In the genomic region with DNA sequence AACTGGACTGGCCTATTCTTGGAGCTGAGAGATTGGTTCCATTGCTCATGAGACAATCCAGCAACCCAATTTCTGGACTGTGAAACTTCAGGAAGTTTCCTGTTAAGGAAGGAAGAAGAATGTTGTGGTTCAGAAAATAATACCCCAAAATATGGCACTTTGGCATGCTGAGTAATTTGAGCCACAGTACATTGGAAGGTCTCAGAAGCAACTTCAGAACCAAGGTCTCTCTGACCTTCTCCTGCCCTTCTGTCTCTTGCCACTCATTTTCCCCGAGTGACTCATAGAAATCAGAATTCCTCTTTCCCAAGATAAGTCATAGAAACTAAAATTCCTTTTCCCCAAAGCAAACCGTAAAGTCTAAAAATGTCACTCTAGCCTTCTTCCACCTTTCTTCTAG, we compare ENCODE assay signal across 27 cellular contexts.
"Had no signal": no experiment of that assay in that cellular context is flagged by ENCODE, and none has a peak within 500 bp of the region (broad histone marks: within the 10 kb centered on the region; RNA-seq: fewer than 3 reads in every experiment).

No MANE protein-coding gene starts in this region.

- H3K9me3 ChIP-seq: body of pancreas, esophagus muscularis mucosa, gastrocnemius medialis had no signal

- H3K36me3 ChIP-seq: esophagus muscularis mucosa, gastrocnemius medialis had no signal

- H3K4me3 ChIP-seq: body of pancreas, esophagus muscularis mucosa, gastrocnemius medialis had no signal

- H3K4me1 ChIP-seq: body of pancreas, esophagus muscularis mucosa, foreskin keratinocyte, gastrocnemius medialis had no signal

- DNase-seq: activated CD4-positive, alpha-beta memory T cell treated with anti-CD3 and anti-CD28 coated beads, Interleukin-2, amount 10 ng/mL, durations not matched to agents 7 days and 5 days; activated CD4-positive, alpha-beta T cell treated with anti-CD3 and anti-CD28 coated beads for 1 hour; activated CD4-positive, alpha-beta T cell treated with anti-CD3 and anti-CD28 coated beads for 4 hours; activated CD4-positive, alpha-beta T cell treated with anti-CD3 and anti-CD28 coated beads, Interleukin-2, amount 10 ng/mL, durations not matched to agents 7 days and 5 days; activated CD4-positive, alpha-beta T cell treated with anti-CD3 and anti-CD28 coated beads, Interleukin-2, amount 50 U/mL, for 4 hours; activated CD8-positive, alpha-beta memory T cell treated with anti-CD3 and anti-CD28 coated beads, Interleukin-2, amount 50 U/mL, for 48 hours; activated gamma-delta T cell; activated naive CD4-positive, alpha-beta T cell; activated naive CD4-positive, alpha-beta T cell treated with anti-CD3 and anti-CD28 coated beads, Interleukin-2, amount 10 ng/mL, durations not matched to agents 7 days and 5 days; activated naive CD8-positive, alpha-beta T cell treated with anti-CD3 and anti-CD28 coated beads, Interleukin-2, amount 10 ng/mL, durations not matched to agents 7 days and 5 days; activated T-cell treated with anti-CD3 and anti-CD28 coated beads for 4 hours; activated T-cell treated with anti-CD3 and anti-CD28 coated beads, Interleukin-2, amount 50 U/mL, for 24 hours; activated T-cell treated with anti-CD3 and anti-CD28 coated beads, Interleukin-2, amount 50 U/mL, for 72 hours; anterior cingulate cortex; body of pancreas; caudate nucleus; cortex of kidney; dermis blood vessel endothelial cell; effector CD4-positive, alpha-beta T cell; effector memory CD8-positive, alpha-beta T cell; erythroblast; foreskin keratinocyte; gastrocnemius medialis; glutamatergic neuron; T-helper 2 cell had no signal

- H3K27ac ChIP-seq: body of pancreas, esophagus muscularis mucosa, foreskin keratinocyte, gastrocnemius medialis, VCaP had no signal

- H3K27me3 ChIP-seq: body of pancreas, esophagus muscularis mucosa, foreskin keratinocyte, gastrocnemius medialis had no signal
